ENCODE assay signal across 17 cellular contexts in the genomic region with DNA sequence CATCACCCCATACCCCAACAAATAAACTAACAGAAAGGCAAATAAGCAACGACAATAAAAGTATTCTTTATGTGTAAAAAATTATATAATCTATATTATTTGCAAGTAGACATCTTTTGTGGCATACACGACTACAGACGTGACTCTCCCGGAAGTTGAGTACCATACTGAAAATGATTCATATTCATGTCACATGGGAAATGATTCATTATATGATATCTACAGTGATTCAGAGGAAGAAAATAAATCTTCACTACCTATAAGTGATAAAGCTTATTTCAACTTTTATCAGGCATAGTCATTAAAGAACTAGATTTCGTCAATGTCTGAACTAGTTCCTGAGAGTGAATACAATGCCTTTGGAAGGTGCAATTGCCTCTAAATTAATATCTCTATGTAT. TPM values are rescaled to one million over a fixed set of nuclear protein-coding genes. Genes with fewer than 3 reads are reported as not detected.
A peak's percentile ranks its signal among the peaks of the same experiment; 100 is the strongest.
DNase-seq lines count a peak whose midpoint lies in the region; ATAC-seq, FAIRE-seq and TF ChIP-seq lines count a peak whose summit lies in the region.
"Had no signal": no experiment of that assay in that cellular context is flagged by ENCODE, and none has a peak within 500 bp of the region (broad histone marks: within the 10 kb centered on the region; RNA-seq: fewer than 3 reads in every experiment).

No MANE protein-coding gene starts in this region.

- FAIRE-seq in K562 (lab: Jason Lieb, UNC) (no peak), small intestine (lab: Jason Lieb, UNC) (peak; percentile 33)

- H3K27ac Mint-ChIP-seq in MCF 10A (ENCODE audit: low read depth, unreplicated experiment): no peak overlapping the region
- H3K27ac Mint-ChIP-seq: B cell; progenitor cell of endocrine pancreas; T-helper 2 cell treated with Interferon-gamma antibody and Interleukin-4, amounts not matched to agents 5 μg/mL and 100 μg/mL, for 36 hours had no signal

- no peak overlapping the region for H3K4me3 Mint-ChIP-seq in MCF 10A (ENCODE audit: unreplicated experiment)
- H3K4me3 Mint-ChIP-seq: B cell; T-helper 2 cell treated with Interferon-gamma antibody and Interleukin-4, amounts not matched to agents 5 μg/mL and 100 μg/mL, for 36 hours had no signal

- intact Hi-C loops in MCF 10A (cut with micrococcal nuclease) (loop anchor here (10.0 kb wide), 1 partner anchor 503 kb away; no protein-coding TSS in a partner anchor), breast epithelium (cut with DNase I; ENCODE audit: low total_unique reads) (loop anchor here (10.0 kb wide), 1 partner anchor 463 kb away; no protein-coding TSS in a partner anchor), K562 (cut with micrococcal nuclease) (no loop called here), aorta (cut with DNase I) (loop anchor here (2.0 to 10.0 kb wide), 2 partner anchors 105 to 1123 kb away; no protein-coding TSS in a partner anchor), uterus (cut with DNase I; ENCODE audit: low total_unique reads) (no loop called here)

- no peak for TF ChIP-seq RAD21 in K562 (CRISPR knock-in tag; conservative IDR thresholded peaks at IDR 0.05 in 1 of 2, IDR thresholded peaks at IDR 0.05 in 1 of 2)

- no peaks in the 10 kb centered on the region for H3K36me3 Mint-ChIP-seq in MCF 10A (ENCODE audit: insufficient read depth, unreplicated experiment)

- H3K4me3 ChIP-seq in breast epithelium: no peak overlapping the region
- H3K4me3 ChIP-seq in K562: no peak overlapping the region
- no peak overlapping the region for H3K4me3 ChIP-seq in small intestine (ENCODE audit: low read depth in 1 of 2, low read length in 2 of 2)
- H3K4me3 ChIP-seq in aorta (ENCODE audit: low read length in 2 of 2): no peak overlapping the region
- H3K4me3 ChIP-seq in uterus: no peak overlapping the region
- H3K4me3 ChIP-seq: adrenal gland, left lung had no signal

- BruUV-seq in MCF 10A (replicated peaks; lab: Mats Ljungman, UMichigan): no TSS peak
- no TSS peak for BruUV-seq in K562 (replicated peaks; lab: Mats Ljungman, UMichigan)

- 51% methylated on average over 5 of the region's 5 CpGs for WGBS in K562 (ENCODE audit: insufficient coverage, low coverage, missing lambda C conversion rate)
- 56 to 67% (median 57%) methylated on average over 5 of the region's 5 CpGs for WGBS in small intestine, 3 donors
- 75 to 77% methylated on average over 5 of the region's 5 CpGs for WGBS in aorta, 2 donors

- DNase-seq in MCF 10A (ENCODE audit: unreplicated experiment): peak; percentile 40
- no peak for DNase-seq in breast epithelium (ENCODE audit: low spot score in 2 of 2)
- DNase-seq in M059J (ENCODE audit: low read depth): peak; percentile 24
- no peak for DNase-seq in K562 (ENCODE audit: extremely low read depth in 1 of 4, low spot score in 3 of 4)
- peak; percentile 40 for DNase-seq in small intestine
- no peak for DNase-seq in aorta
- no peak for DNase-seq in uterus
- DNase-seq: adrenal gland, cortex of kidney, left lung, NCI-H1930, NCI-H69 had no signal

- no peaks in the 10 kb centered on the region for H3K27me3 Mint-ChIP-seq in MCF 10A (ENCODE audit: insufficient read depth, unreplicated experiment)

- H3K4me1 ChIP-seq in breast epithelium: no peaks in the 10 kb centered on the region
- peaks cover 5 to 23% of the 10 kb centered on the region in 2 experiments; a peak in 4 of 5 replicates for H3K4me1 ChIP-seq in K562 (replicated peaks in 1 of 2; ENCODE audit: control insufficient read depth in 2 of 2, insufficient read depth in 2 of 2, low read length in 2 of 2)
- peaks cover 0 to 4% of the 10 kb centered on the region in 2 donors for H3K4me1 ChIP-seq in small intestine (ENCODE audit: control insufficient read depth in 2 of 2, insufficient read depth in 1 of 2, low read depth in 1 of 2, low read length in 1 of 2)
- no peaks in the 10 kb centered on the region for H3K4me1 ChIP-seq in aorta (ENCODE audit: control insufficient read depth in 1 of 2, insufficient read depth in 2 of 2, low read length in 2 of 2)
- H3K4me1 ChIP-seq in uterus: peaks cover 0 to 6% of the 10 kb centered on the region in 2 donors

- in situ Hi-C loops in K562 (cut with MboI): no loop called here

- no peak overlapping the region for H3K4me2 ChIP-seq in K562 (ENCODE audit: insufficient read depth, low read length)
- H3K4me2 ChIP-seq: KMS-11 had no signal

- TF ChIP-seq EP300 in K562 (IDR thresholded peaks at IDR 0.05; ENCODE audit: low read length): no peak

- no peak overlapping the region for H3K9ac ChIP-seq in K562 (ENCODE audit: insufficient read depth in 1 of 2, low read depth in 2 of 2, low read length in 2 of 2)
- H3K9ac ChIP-seq: KMS-11 had no signal

- H3K27ac ChIP-seq in breast epithelium (no peak overlapping the region), K562 (ENCODE audit: extremely low read depth, low read depth, low read length) (no peak overlapping the region), small intestine (ENCODE audit: low read depth in 1 of 2, low read length in 1 of 2) (no peak overlapping the region), aorta (ENCODE audit: low read depth in 1 of 2, low read length in 2 of 2) (no peak overlapping the region), uterus (no peak overlapping the region)
- H3K27ac ChIP-seq: adrenal gland, KMS-11 had no signal

- POLR2A ChIA-PET in MCF 10A (lab: Yijun Ruan, JAX): interaction anchor here (0.8 to 1.4 kb wide), 2 partner anchors 9 to 32 kb away, joined by 4 read pairs; no protein-coding TSS in a partner anchor
- POLR2A ChIA-PET in K562 (lab: Yijun Ruan, JAX): no interaction called here

- CTCF ChIA-PET in MCF 10A (lab: Yijun Ruan, JAX) (no interaction called here), K562 (lab: Yijun Ruan, JAX; ENCODE audit: low intra/inter-chr PET ratio) (no interaction called here)

- no peak for TF ChIP-seq CTCF in MCF 10A (IDR thresholded peaks at IDR 0.05; ENCODE audit: unreplicated experiment)
- TF ChIP-seq CTCF in breast epithelium (IDR thresholded peaks at IDR 0.05): no peak
- no peak for TF ChIP-seq CTCF in K562 (IDR thresholded peaks at IDR 0.05 in 2 of 3, conservative IDR thresholded peaks at IDR 0.05 in 1 of 3; ENCODE audit: insufficient read depth in 2 of 3, low read depth in 1 of 3, low read length in 3 of 3)
- TF ChIP-seq CTCF in uterus (IDR thresholded peaks at IDR 0.05): no peak

- no peak overlapping the region for H2AFZ ChIP-seq in K562 (ENCODE audit: low read depth, low read length)

- H3K27me3 ChIP-seq in breast epithelium: no peaks in the 10 kb centered on the region
- H3K27me3 ChIP-seq in K562 (ENCODE audit: control insufficient read depth in 2 of 2, insufficient read depth in 2 of 2, low read length in 2 of 2): no peaks in the 10 kb centered on the region
- no peaks in the 10 kb centered on the region for H3K27me3 ChIP-seq in small intestine (ENCODE audit: control insufficient read depth in 2 of 2, insufficient read depth in 2 of 2, low read length in 2 of 2)
- no peaks in the 10 kb centered on the region for H3K27me3 ChIP-seq in aorta (ENCODE audit: control insufficient read depth in 1 of 2, insufficient read depth in 2 of 2, low read length in 1 of 2)
- H3K27me3 ChIP-seq in uterus: no peaks in the 10 kb centered on the region
- H3K27me3 ChIP-seq: adrenal gland, left lung had no signal

- ATAC-seq in K562: no peak
- no peak for ATAC-seq in aorta (ENCODE audit: low FRiP score)
- no peak for ATAC-seq in GM19455 (IDR thresholded peaks at IDR 0.05; ENCODE audit: unreplicated experiment)
- ATAC-seq: left lung had no signal

- H3K9me3 ChIP-seq in breast epithelium (no peaks in the 10 kb centered on the region), K562 (replicated peaks; ENCODE audit: control insufficient read depth, insufficient read depth, low read depth, low read length) (no peaks in the 10 kb centered on the region), small intestine (ENCODE audit: control insufficient read depth, low read depth) (no peaks in the 10 kb centered on the region), aorta (ENCODE audit: control insufficient read depth, low read length) (no peaks in the 10 kb centered on the region), uterus (no peaks in the 10 kb centered on the region)
- H3K9me3 ChIP-seq: adrenal gland, left lung had no signal

- TF ChIP-seq POLR2A in breast epithelium (IDR thresholded peaks at IDR 0.05): no peak
- no peak for TF ChIP-seq POLR2A in K562 (conservative IDR thresholded peaks at IDR 0.05)
- no peak for TF ChIP-seq POLR2A in uterus (IDR thresholded peaks at IDR 0.05)

- H3K79me2 ChIP-seq in K562 (ENCODE audit: control insufficient read depth, insufficient read depth, low read length): peaks cover 3% of the 10 kb centered on the region

- H4K20me1 ChIP-seq in K562 (replicated peaks; ENCODE audit: control insufficient read depth, insufficient read depth, low read length): no peaks in the 10 kb centered on the region

- no peaks in the 10 kb centered on the region for H3K9me1 ChIP-seq in K562 (ENCODE audit: control insufficient read depth, insufficient read depth, low read length)

- H3K4me1 Mint-ChIP-seq in MCF 10A (ENCODE audit: insufficient read depth, unreplicated experiment): peaks cover 34% of the 10 kb centered on the region

- no peaks in the 10 kb centered on the region for H3K9me3 Mint-ChIP-seq in MCF 10A (ENCODE audit: unreplicated experiment)
- H3K9me3 Mint-ChIP-seq: T-helper 2 cell treated with Interferon-gamma antibody and Interleukin-4, amounts not matched to agents 5 μg/mL and 100 μg/mL, for 36 hours had no signal

- H3K36me3 ChIP-seq in breast epithelium: no peaks in the 10 kb centered on the region
- H3K36me3 ChIP-seq in K562 (ENCODE audit: control insufficient read depth, insufficient read depth, low read length): no peaks in the 10 kb centered on the region
- H3K36me3 ChIP-seq in small intestine (ENCODE audit: control insufficient read depth in 2 of 2, insufficient read depth in 2 of 2, low read length in 2 of 2): no peaks in the 10 kb centered on the region
- no peaks in the 10 kb centered on the region for H3K36me3 ChIP-seq in aorta (ENCODE audit: control insufficient read depth in 1 of 2, insufficient read depth in 2 of 2, low read length in 1 of 2)
- H3K36me3 ChIP-seq in uterus: no peaks in the 10 kb centered on the region
- H3K36me3 ChIP-seq: adrenal gland, left lung had no signal

RNA-seq across cellular contexts. Expression of gene ANTXR2, which starts 4.6 kb away (rescaled TPM):
- total RNA-seq in MCF 10A (2022) (31.0 and 45.1 TPM in 2 replicates), breast epithelium (100 to 1,000 TPM in 1 of 3 donors, 10 to 100 TPM in 2; 55.1 to 229 (median 77.4) TPM), K562 (2014; rRNA removed) (39.1 and 50.5 TPM in 2 replicates), K562 (2014; rRNA removed; fragmentation: Illumina TruSeq; extraction: Trizol) (75.4 and 103 TPM in 2 replicates), K562 (2015; rRNA removed; fragmentation: Illumina TruSeq; extraction: Trizol) (60.3 and 61.8 TPM in 2 replicates), K562 (2021) (68.1 and 83.8 TPM in 2 replicates), aorta (10 to 100 TPM; 82.6 to 88.0 TPM), uterus (100 to 1,000 TPM in 3 of 4 donors, 10 to 100 TPM in 1; 51.8 to 182 (median 144) TPM)
- total RNA-seq in M059J (2014; rRNA removed; shearing (Covaris generic)): 11.3 and 18.9 TPM in 2 replicates
- 163 and 271 TPM in 2 replicates for total RNA-seq in K562 (2011; cell fraction: chromatin; rRNA removed; ENCODE audit: low replicate concordance)
- 73.4 and 76.1 TPM in 2 replicates for total RNA-seq in K562 (2011; cell fraction: nucleolus; rRNA removed)
- 102 and 117 TPM in 2 replicates for total RNA-seq in K562 (2011; cell fraction: nucleoplasm; rRNA removed)
- polyA plus RNA-seq in K562 (2011; rRNA removed) (51.7 and 79.1 TPM in 2 replicates), K562 (2014; fragmentation: Illumina TruSeq; extraction: Trizol) (62.5 and 71.0 TPM in 2 replicates), K562 (2014; fragmentation: Nextera tagmentation; extraction: Ambion mirVana) (10 to 100 TPM; 10.1 to 26.6 TPM), K562 (2014; rRNA removed) (34.8 and 37.4 TPM in 2 replicates), small intestine (10 to 100 TPM in 1 of 3 donors, 1 to 10 TPM in 2; 3.6 to 13.7 (median 7.3) TPM), aorta (10 to 100 TPM; 16.0 to 18.8 TPM)
- polyA plus RNA-seq in K562 (2011; cell fraction: cytosol; rRNA removed): 10.2 and 18.4 TPM in 2 replicates
- polyA plus RNA-seq in K562 (2011; cell fraction: nucleus; rRNA removed): 42.2 and 47.3 TPM in 2 replicates
- 69.7 and 118 TPM in 2 replicates for polyA plus RNA-seq in K562 (2012)
- polyA minus RNA-seq in K562 (2011; rRNA and poly(A)+ RNA removed): 139 and 146 TPM in 2 replicates
- 33.9 and 51.2 TPM in 2 replicates for polyA minus RNA-seq in K562 (2011; cell fraction: cytosol; rRNA and poly(A)+ RNA removed)
- 92.2 and 147 TPM in 2 replicates for polyA minus RNA-seq in K562 (2011; cell fraction: nucleus; rRNA and poly(A)+ RNA removed)

Comparison
In these comparisons a context has a peak if more than half of its experiments do, and no peak if none do; other contexts are left out.
1. DNase-seq: peak in MCF 10A (single experiment), M059J (single experiment) and small intestine (single experiment); none in breast epithelium (0 of 2), K562 (0 of 4), aorta (0 of 2) and uterus (0 of 2).
2. intact Hi-C loops: an anchor here in MCF 10A (10.0 kb wide), breast epithelium (10.0 kb wide) and aorta (2.0 to 10.0 kb wide); none called in K562 and uterus.